In genomic region chr2:26011990-26012856, GRCh38 we compare ENCODE assay signal across 8 cellular contexts. TPM values are rescaled to one million over a fixed set of nuclear protein-coding genes. Genes with fewer than 3 reads are reported as not detected.
A peak's percentile ranks its signal among the peaks of the same experiment; 100 is the strongest.
DNase-seq lines count a peak whose midpoint lies in the region; ATAC-seq and TF ChIP-seq lines count a peak whose summit lies in the region.

No MANE protein-coding gene starts in this region.

- H3K4me3 ChIP-seq in PC-3 (ENCODE audit: low read length) = peak overlapping the region; percentile 55
- no peak overlapping the region for H3K4me3 ChIP-seq in trophoblast cell (ENCODE audit: low read depth, low read length)

- no peak overlapping the region for H3K18ac ChIP-seq in trophoblast cell (ENCODE audit: low read length)

- H4K91ac ChIP-seq in trophoblast cell (ENCODE audit: low read depth, low read length) = no peak overlapping the region

- no peak overlapping the region for H3K14ac ChIP-seq in trophoblast cell (ENCODE audit: low read length)

- no peaks in the 10 kb centered on the region for H3K79me2 ChIP-seq in PC-3 (ENCODE audit: low read length)
- no peaks in the 10 kb centered on the region for H3K79me2 ChIP-seq in trophoblast cell (ENCODE audit: control insufficient read depth, insufficient read depth, low read length, poor library complexity)

- H3F3A ChIP-seq in PC-3 (ENCODE audit: low read length, unreplicated experiment) = peaks cover 14% of the 10 kb centered on the region

- ATAC-seq in PC-3 (peak; percentile 62), esophagus mucosa (peak; percentile 75), HG02885 (IDR thresholded peaks at IDR 0.05; ENCODE audit: poor library complexity, unreplicated experiment) (no peak), GM18873 (IDR thresholded peaks at IDR 0.05; ENCODE audit: low FRiP score, unreplicated experiment) (no peak), GM21423 (IDR thresholded peaks at IDR 0.05; ENCODE audit: unreplicated experiment) (no peak)

- no peaks in the 10 kb centered on the region for H3K9me2 ChIP-seq in PC-3 (replicated peaks; ENCODE audit: low read length)

- no peak overlapping the region for H2BK12ac ChIP-seq in trophoblast cell (ENCODE audit: low read length)

- H3K4me1 ChIP-seq in PC-3 (ENCODE audit: insufficient read depth, low read length) (peaks cover 52% of the 10 kb centered on the region), trophoblast cell (ENCODE audit: control insufficient read depth in 1 of 2, insufficient read depth in 2 of 2, low read length in 2 of 2) (peaks cover 9 to 13% of the 10 kb centered on the region in 2 experiments)

- WGBS in trophoblast cell (ENCODE audit: extremely low coverage, insufficient coverage, insufficient read length) = no CpG with 5 or more reads among the region's 14 CpGs

- intact Hi-C loops in PC-3 (cut with micrococcal nuclease) = loop anchor here (1.0 to 5.0 kb wide), 3 partner anchors 15 to 55 kb away; no protein-coding TSS in a partner anchor

- no peaks in the 10 kb centered on the region for H3K9me3 ChIP-seq in PC-3 (ENCODE audit: low read length)
- H3K9me3 ChIP-seq in trophoblast cell (ENCODE audit: insufficient read depth, low read depth, low read length) = no peaks in the 10 kb centered on the region

- H3K27me3 ChIP-seq in PC-3 (ENCODE audit: low read length) (no peaks in the 10 kb centered on the region), trophoblast cell (ENCODE audit: insufficient read depth, low read length) (no peaks in the 10 kb centered on the region)

- POLR2A ChIA-PET in PC-3 (lab: Charles Lee; ENCODE audit: unreplicated experiment) = interaction anchor here (0.6 to 1.0 kb wide), 3 partner anchors 63 to 134 kb away, joined by 3 to 4 read pairs (median 3); partner anchors contain the start of gene ASXL2

- H3K36me3 ChIP-seq in PC-3 (ENCODE audit: low read depth, low read length) = no peaks in the 10 kb centered on the region
- no peaks in the 10 kb centered on the region for H3K36me3 ChIP-seq in trophoblast cell (ENCODE audit: control insufficient read depth in 1 of 2, insufficient read depth in 2 of 2, low read length in 2 of 2)

- H3K79me1 ChIP-seq in trophoblast cell (ENCODE audit: low read length) = no peaks in the 10 kb centered on the region

- H4K12ac ChIP-seq in trophoblast cell (ENCODE audit: low read depth, low read length) = no peak overlapping the region

- H2BK120ac ChIP-seq in trophoblast cell (ENCODE audit: insufficient read depth, low read length, poor library complexity) = no peak overlapping the region

- DNase-seq in ELF-1 (ENCODE audit: low read depth, low spot score) = peak; percentile 66
- DNase-seq in PC-3 = peak; percentile 97
- peak; percentile 33 to 58 for DNase-seq in trophoblast cell
- no peak for DNase-seq in cerebellum (ENCODE audit: low spot score)

- H2AFZ ChIP-seq in PC-3 (ENCODE audit: low read length) (peak overlapping the region; percentile 3; the same call in 1 of the 2 replicates), trophoblast cell (ENCODE audit: insufficient read depth, low read length, poor library complexity) (no peak overlapping the region)

- H3K9ac ChIP-seq in PC-3 (ENCODE audit: low read length) = peak overlapping the region; percentile 81
- H3K9ac ChIP-seq in trophoblast cell (ENCODE audit: low read length) = no peak overlapping the region

- H3K27ac ChIP-seq in PC-3 (ENCODE audit: low read length) (peak overlapping the region; percentile 98), trophoblast cell (ENCODE audit: low read depth, low read length) (peak overlapping the region; percentile 0)

- H3K4me2 ChIP-seq in PC-3 (ENCODE audit: low read length) (peak overlapping the region; percentile 87), trophoblast cell (ENCODE audit: low read length) (peak overlapping the region; percentile 23)

- BruUV-seq in PC-3 (replicated peaks; lab: Mats Ljungman, UMichigan) = no TSS peak

- H2AK5ac ChIP-seq in trophoblast cell (ENCODE audit: low read length) = no peak overlapping the region

- H3K23ac ChIP-seq in trophoblast cell (ENCODE audit: low read length) = no peak overlapping the region

- H3K4ac ChIP-seq in trophoblast cell (ENCODE audit: low read depth, low read length) = no peak overlapping the region

- no peak overlapping the region for H2BK5ac ChIP-seq in trophoblast cell (ENCODE audit: low read depth, low read length, poor library complexity)

- no peaks in the 10 kb centered on the region for H4K20me1 ChIP-seq in PC-3 (ENCODE audit: low read length)

- no peak for TF ChIP-seq CTCF in PC-3 (conservative IDR thresholded peaks at IDR 0.05; ENCODE audit: low read depth, low read length)

- no peak overlapping the region for H4K8ac ChIP-seq in trophoblast cell (ENCODE audit: low read depth, low read length)

- CTCF ChIA-PET in PC-3 (lab: Charles Lee) = interaction anchor here (1.8 kb wide), 1 partner anchor 21 kb away, joined by 3 read pairs; no protein-coding TSS in a partner anchor

RNA-seq across cellular contexts. Expression of gene RAB10, which starts 21.7 kb away (rescaled TPM):
- total RNA-seq in PC-3 (2014; rRNA removed) = 138 and 149 TPM in 2 replicates
- total RNA-seq in esophagus mucosa = 455 TPM
- 138 and 141 TPM in 2 replicates for polyA plus RNA-seq in trophoblast cell (2013)
- total RNA-seq in cerebellum = 106 TPM

RNA-seq across cellular contexts. Expression of gene KIF3C, which starts 29.9 kb away (rescaled TPM):
- total RNA-seq in PC-3 (2014; rRNA removed) (12.8 and 20.1 TPM in 2 replicates), esophagus mucosa (3.0 TPM), cerebellum (68.1 TPM)
- 55.1 and 56.4 TPM in 2 replicates for polyA plus RNA-seq in trophoblast cell (2013)

Comparison
In these comparisons a context has a peak if more than half of its experiments do, and no peak if none do; other contexts are left out.
1. ATAC-seq: peak in PC-3 (single experiment) and esophagus mucosa (single experiment); none in HG02885 (single experiment), GM18873 (single experiment) and GM21423 (single experiment).